In genomic region chr3:179348325-179349013, GRCh38 we compare ENCODE assay signal across 8 cellular contexts. TPM values are rescaled to one million over a fixed set of nuclear protein-coding genes. Genes with fewer than 3 reads are reported as not detected.
DNase-seq lines count a peak whose midpoint lies in the region; ATAC-seq and TF ChIP-seq lines count a peak whose summit lies in the region.

No MANE protein-coding gene starts in this region.

- no peak for TF ChIP-seq POLR2A in tibial nerve (IDR thresholded peaks at IDR 0.05)

- peak overlapping the region; percentile 96 for H3K4me3 Mint-ChIP-seq in activated naive CD8-positive, alpha-beta T cell

- peak overlapping the region; percentile 87 to 92 (median 88) for H3K27ac ChIP-seq in tibial nerve

- intact Hi-C loops in left colon (cut with DNase I, micrococcal nuclease): no loop called here

- peaks cover 0 to 29% (median 7%) of the 10 kb centered on the region in 4 donors for H3K4me1 ChIP-seq in tibial nerve

- H3K27me3 Mint-ChIP-seq in activated naive CD8-positive, alpha-beta T cell: no peaks in the 10 kb centered on the region

- H3K27ac Mint-ChIP-seq in activated naive CD8-positive, alpha-beta T cell: peak overlapping the region; percentile 91

- peaks cover 0 to 34% (median 12%) of the 10 kb centered on the region in 3 donors for H3K36me3 ChIP-seq in tibial nerve

- H3K4me1 Mint-ChIP-seq in activated naive CD8-positive, alpha-beta T cell (ENCODE audit: low read depth): peaks cover 31% of the 10 kb centered on the region

- 34% methylated on average over 5 of the region's 5 CpGs for WGBS in tibial nerve, 2 donors

- TF ChIP-seq CTCF in GM20000 (IDR thresholded peaks at IDR 0.05; ENCODE audit: extremely low read depth, missing control alignments) (no peak), tibial nerve (IDR thresholded peaks at IDR 0.05) (no peak)

- peak overlapping the region; percentile 66 to 98 (median 90) for H3K4me3 ChIP-seq in tibial nerve

- H3K36me3 Mint-ChIP-seq in activated naive CD8-positive, alpha-beta T cell: peaks cover 6% of the 10 kb centered on the region

- ATAC-seq in HG03575 (IDR thresholded peaks at IDR 0.05; ENCODE audit: extremely low read depth, insufficient number of reproducible peaks, low FRiP score, unreplicated experiment) (peak; percentile 69), left colon (peak; percentile 70)

- DNase-seq in EH (ENCODE audit: low read depth) (peak; percentile 1), GM20000 (ENCODE audit: low spot score) (peak; percentile 72), left colon (no peak), tibial nerve (ENCODE audit: low spot score in 2 of 2) (no peak), ureter (ENCODE audit: low spot score) (no peak)
- DNase-seq in stimulated activated CD4-positive, alpha-beta T cell treated with anti-CD3 and anti-CD28 coated beads, Interleukin-4, amount 100 ng/mL, for 24 hours: no peak

- TF ChIP-seq EP300 in tibial nerve (IDR thresholded peaks at IDR 0.05): no peak

- no peaks in the 10 kb centered on the region for H3K27me3 ChIP-seq in tibial nerve

- no peaks in the 10 kb centered on the region for H3K9me3 ChIP-seq in tibial nerve

- no peaks in the 10 kb centered on the region for H3K9me3 Mint-ChIP-seq in activated naive CD8-positive, alpha-beta T cell (ENCODE audit: low read depth)

RNA-seq across cellular contexts. Expression of gene MFN1, which starts 1.0 kb away (rescaled TPM):
- total RNA-seq in left colon: 10 to 100 TPM; 54.2 to 54.5 TPM
- total RNA-seq in tibial nerve: 10 to 100 TPM; 20.0 to 41.7 (median 39.2) TPM
- total RNA-seq in ureter: 56.0 TPM

RNA-seq across cellular contexts. Expression of gene ZNF639, which starts 25.6 kb away (rescaled TPM):
- total RNA-seq in left colon: 10 to 100 TPM; 22.6 to 25.3 TPM
- 10 to 100 TPM; 39.3 to 55.7 (median 44.0) TPM for total RNA-seq in tibial nerve
- 32.7 TPM for total RNA-seq in ureter

Comparison
In these comparisons a context has a peak if more than half of its experiments do, and no peak if none do; other contexts are left out.
1. DNase-seq: peak in EH (single experiment) and GM20000 (single experiment); none in left colon (0 of 2), tibial nerve (0 of 2), stimulated activated CD4-positive, alpha-beta T cell treated with anti-CD3 and anti-CD28 coated beads, Interleukin-4, amount 100 ng/mL, for 24 hours (single experiment) and ureter (single experiment).